Comparison of ENCODE assay signal across 8 cellular contexts in genomic region chr7:24978837-24979469, GRCh38. TPM values are rescaled to one million over a fixed set of nuclear protein-coding genes. Genes with fewer than 3 reads are reported as not detected.
DNase-seq lines count a peak whose midpoint lies in the region; ATAC-seq and TF ChIP-seq lines count a peak whose summit lies in the region.

No MANE protein-coding gene starts in this region.

- peaks cover 55% of the 10 kb centered on the region for H3K4me1 Mint-ChIP-seq in memory B cell

- H3K4me3 ChIP-seq in AG04449 (ENCODE audit: low read depth, low read length), result peak overlapping the region; percentile 73
- H3K4me3 ChIP-seq in mammary epithelial cell (replicated peaks in 1 of 3; ENCODE audit: insufficient read depth in 1 of 3, low read depth in 2 of 3, low read length in 3 of 3), result peak overlapping the region; percentile 80 to 85 (median 81)
- peak overlapping the region; percentile 59 to 89 for H3K4me3 ChIP-seq in vagina

- H3K79me2 ChIP-seq in mammary epithelial cell (ENCODE audit: insufficient read depth, low read length), result peaks cover 60% of the 10 kb centered on the region

- TF ChIP-seq POLR2A in vagina (IDR thresholded peaks at IDR 0.05), result no peak

- no peaks in the 10 kb centered on the region for H4K20me1 ChIP-seq in mammary epithelial cell (ENCODE audit: insufficient read depth, low read length)

- no peaks in the 10 kb centered on the region for H3K9me3 Mint-ChIP-seq in memory B cell

- in situ Hi-C loops in mammary epithelial cell (cut with MboI; ENCODE audit: low sequenced_read_pairs in 2 of 2), result loop anchor here in 1 of 2 donors (10.0 kb wide), 1 partner anchor 84 kb away; no protein-coding TSS in a partner anchor

- CTCF ChIA-PET in AG04449 (lab: Yijun Ruan, JAX) (interaction anchor here (0.9 to 8.1 kb wide), 33 partner anchors 7 to 215 kb away, joined by 3 to 105 read pairs (median 4); no protein-coding TSS in a partner anchor), mammary epithelial cell (lab: Charles Lee; ENCODE audit: low non-redundant PET) (interaction anchor here (0.6 to 0.9 kb wide), 5 partner anchors 22 to 180 kb away, joined by 3 to 9 read pairs (median 4); no protein-coding TSS in a partner anchor)

- H2AFZ ChIP-seq in mammary epithelial cell (ENCODE audit: low read depth, low read length), result peak overlapping the region; percentile 67

- TF ChIP-seq CTCF in AG04449 (IDR thresholded peaks at IDR 0.05; ENCODE audit: insufficient read depth, low read length, missing control alignments) (no peak), mammary epithelial cell (conservative IDR thresholded peaks at IDR 0.05 in 1 of 2, IDR thresholded peaks at IDR 0.05 in 1 of 2; ENCODE audit: extremely low read depth in 1 of 2, insufficient read depth in 1 of 2, low read depth in 1 of 2, low read length in 2 of 2) (no peak), vagina (IDR thresholded peaks at IDR 0.05) (no peak)

- intact Hi-C loops in mammary epithelial cell (cut with micrococcal nuclease) (loop anchor here (1.0 kb wide), 2 partner anchors 84 to 96 kb away; no protein-coding TSS in a partner anchor), vagina (cut with DNase I) (no loop called here)

- dilution Hi-C loops in mammary epithelial cell (cut with HindIII; ENCODE audit: low sequenced_read_pairs), result no loop called here

- H3K36me3 ChIP-seq in mammary epithelial cell (ENCODE audit: insufficient read depth, low read length), result no peaks in the 10 kb centered on the region
- H3K36me3 ChIP-seq in vagina, result no peaks in the 10 kb centered on the region

- H3K27me3 ChIP-seq in mammary epithelial cell (ENCODE audit: insufficient read depth, low read length) (no peaks in the 10 kb centered on the region), vagina (no peaks in the 10 kb centered on the region)

- H3K27ac ChIP-seq in mammary epithelial cell (ENCODE audit: insufficient read depth, low read depth, low read length), result peak overlapping the region; percentile 81
- peak overlapping the region; percentile 97 for H3K27ac ChIP-seq in vagina

- H3K4me3 Mint-ChIP-seq in memory B cell, result peak overlapping the region; percentile 84

- DNase-seq in AG04449 (ENCODE audit: low read depth, low spot score) (no peak), NCI-H1048 (lab: John Stamatoyannopoulos, UW) (peak; percentile 45), mammary epithelial cell (peak; percentile 69), memory B cell (ENCODE audit: low spot score in 2 of 2) (no peak), vagina (ENCODE audit: extremely low spot score in 2 of 2) (no peak), NCI-H2081 (lab: John Stamatoyannopoulos, UW) (no peak)
- DNase-seq in activated CD4-positive, CD25-positive, alpha-beta regulatory T cell (lab: John Stamatoyannopoulos, UW), result no peak

- peaks cover 3% of the 10 kb centered on the region for H3K36me3 Mint-ChIP-seq in memory B cell

- no peaks in the 10 kb centered on the region for H3K27me3 Mint-ChIP-seq in memory B cell

- POLR2A ChIA-PET in AG04449 (lab: Yijun Ruan, JAX), result interaction anchor here (0.7 to 2.1 kb wide), 7 partner anchors 9 to 200 kb away, joined by 3 to 9 read pairs (median 4); no protein-coding TSS in a partner anchor

- H3K4me1 ChIP-seq in mammary epithelial cell (ENCODE audit: insufficient read depth, low read length) (peaks cover 45% of the 10 kb centered on the region), vagina (peaks cover 23% of the 10 kb centered on the region)

- H3K9me3 ChIP-seq in mammary epithelial cell (replicated peaks; ENCODE audit: insufficient read depth, low read length), result no peaks in the 10 kb centered on the region
- H3K9me3 ChIP-seq in vagina, result no peaks in the 10 kb centered on the region

- peak overlapping the region; percentile 79 for H3K27ac Mint-ChIP-seq in memory B cell

- H3K4me2 ChIP-seq in mammary epithelial cell (ENCODE audit: insufficient read depth, low read depth, low read length), result peak overlapping the region; percentile 96

- ATAC-seq in GM18909 (IDR thresholded peaks at IDR 0.05; ENCODE audit: poor library complexity, unreplicated experiment) (peak; percentile 1), memory B cell (ENCODE audit: low read depth) (no peak)

- 12% methylated on average over 20 of the region's 29 CpGs for WGBS in mammary epithelial cell (ENCODE audit: low coverage, missing lambda C conversion rate)

- BruUV-seq in mammary epithelial cell (replicated peaks; lab: Mats Ljungman, UMichigan), result no TSS peak

- H3K9ac ChIP-seq in mammary epithelial cell (ENCODE audit: insufficient read depth, low read length), result peak overlapping the region; percentile 89

RNA-seq across cellular contexts. Expression of gene OSBPL3, which starts 1.0 kb away (rescaled TPM):
- 10 to 100 TPM; 42.7 to 64.8 TPM for total RNA-seq in mammary epithelial cell
- polyA plus RNA-seq in mammary epithelial cell, result 22.9 TPM
- polyA minus RNA-seq in mammary epithelial cell, result 26.3 TPM
- 59.2 TPM for total RNA-seq in vagina

Comparison
In these comparisons a context has a peak if more than half of its experiments do, and no peak if none do; other contexts are left out.
1. DNase-seq: peak in NCI-H1048 (single experiment) and mammary epithelial cell (single experiment); none in AG04449 (single experiment), memory B cell (0 of 2), vagina (0 of 2), NCI-H2081 (0 of 2) and activated CD4-positive, CD25-positive, alpha-beta regulatory T cell (0 of 4).
2. Peak in every context shown above with its lines, with median percentiles within 50 percentile points of each other: H3K4me3 ChIP-seq.